In genomic region chr3:162547321-162547720, GRCh38 we compare ENCODE assay signal across 17 cellular contexts.
"Had no signal": no experiment of that assay in that cellular context is flagged by ENCODE, and none has a peak within 500 bp of the region (broad histone marks: within the 10 kb centered on the region; RNA-seq: fewer than 3 reads in every experiment).

No MANE protein-coding gene starts in this region.

- H3K27me3 ChIP-seq: dorsolateral prefrontal cortex, esophagus muscularis mucosa, foreskin keratinocyte, gastroesophageal sphincter, heart left ventricle, left lung had no signal

- H3K36me3 ChIP-seq: esophagus muscularis mucosa, gastroesophageal sphincter, heart left ventricle, left lung, lower lobe of right lung had no signal

- H3K4me1 ChIP-seq: esophagus muscularis mucosa, foreskin keratinocyte, gastroesophageal sphincter, heart left ventricle, left lung, lower lobe of right lung had no signal

- ATAC-seq: foreskin keratinocyte; gastroesophageal sphincter; heart left ventricle; left cardiac atrium; left lung; left ventricle myocardium superior; lower lobe of right lung; naive thymus-derived CD4-positive, alpha-beta T cell had no signal

- H3K27ac Mint-ChIP-seq: naive thymus-derived CD4-positive, alpha-beta T cell had no signal

- DNase-seq: dermis blood vessel endothelial cell; dorsolateral prefrontal cortex; effector CD4-positive, alpha-beta T cell; effector memory CD4-positive, alpha-beta T cell; foreskin keratinocyte; heart left ventricle; hippocampal formation; left cardiac atrium; left lung; left ventricle myocardium superior; lower lobe of right lung; mesenchymal stem cell; midbrain; naive thymus-derived CD4-positive, alpha-beta T cell had no signal

- H3K27me3 Mint-ChIP-seq: naive thymus-derived CD4-positive, alpha-beta T cell had no signal

- H3K4me1 Mint-ChIP-seq: naive thymus-derived CD4-positive, alpha-beta T cell had no signal

- H3K27ac ChIP-seq: coronary artery, dorsolateral prefrontal cortex, esophagus muscularis mucosa, foreskin keratinocyte, gastroesophageal sphincter, heart left ventricle, left lung, lower lobe of right lung had no signal

- H3K4me3 Mint-ChIP-seq: naive thymus-derived CD4-positive, alpha-beta T cell had no signal

- H3K4me3 ChIP-seq: coronary artery, dorsolateral prefrontal cortex, esophagus muscularis mucosa, gastroesophageal sphincter, heart left ventricle, left lung, lower lobe of right lung had no signal
